Comparison of ENCODE assay signal across 21 cellular contexts in genomic region chr2:158411748-158412147, GRCh38. TPM values are rescaled to one million over a fixed set of nuclear protein-coding genes. Genes with fewer than 3 reads are reported as not detected.
"Had no signal": no experiment of that assay in that cellular context is flagged by ENCODE, and none has a peak within 500 bp of the region (broad histone marks: within the 10 kb centered on the region; RNA-seq: fewer than 3 reads in every experiment).

No MANE protein-coding gene starts in this region.

- H3K4me1 ChIP-seq: heart right ventricle, lower lobe of right lung, vagina had no signal

- H3K36me3 ChIP-seq: heart right ventricle, lower lobe of right lung, vagina, WERI-Rb-1 had no signal

- H3K27ac Mint-ChIP-seq: activated naive CD8-positive, alpha-beta T cell treated with anti-CD3 and anti-CD28 coated beads for 36 hours; natural killer cell treated with Interleukin-12 subunit alpha and Interleukin-12 subunit beta and Interleukin-15 and Interleukin-18, amount 100 ng/mL, for 72 hours; stimulated activated naive B cell treated with anti-CD40 and anti-IgM and Interleukin-4, amounts not matched to agents 10 μg/mL and 1 μg/mL and 100 μg/mL, for 72 hours; type B pancreatic cell had no signal

- DNase-seq: activated CD4-positive, alpha-beta T cell treated with anti-CD3 and anti-CD28 coated beads for 1 hour; activated naive CD4-positive, alpha-beta T cell; activated naive CD8-positive, alpha-beta T cell treated with anti-CD3 and anti-CD28 coated beads for 36 hours; activated T-cell treated with anti-CD3 and anti-CD28 coated beads, Interleukin-2, amount 50 U/mL, for 1 hour; cerebellar nuclear complex; cortex of kidney; heart right ventricle; kidney; lower lobe of right lung; midbrain; stimulated activated CD4-positive, alpha-beta T cell treated with anti-CD3 and anti-CD28 coated beads, Interleukin-2, amount 100 ng/mL, for 48 hours; stimulated activated CD8-positive, alpha-beta memory T cell treated with anti-CD3 and anti-CD28 coated beads, Interleukin-4, amount 100 ng/mL, for 48 hours; stimulated activated naive B cell treated with anti-CD40 and anti-IgM and Interleukin-4, amounts not matched to agents 10 μg/mL and 1 μg/mL and 100 μg/mL, for 72 hours; T-helper 1 cell; WERI-Rb-1 had no signal

- H3K27me3 ChIP-seq: heart right ventricle, vagina had no signal

- H3K27ac ChIP-seq: epithelial cell of prostate, heart right ventricle, lower lobe of right lung, vagina, WERI-Rb-1 had no signal

- H3K9me3 ChIP-seq: vagina had no signal

- ATAC-seq: heart right ventricle; left lobe of liver; sciatic nerve; stimulated activated naive B cell treated with anti-CD40 and anti-IgM and Interleukin-4, amounts not matched to agents 10 μg/mL and 1 μg/mL and 100 μg/mL, for 72 hours had no signal

- H3K4me3 Mint-ChIP-seq: activated naive CD8-positive, alpha-beta T cell treated with anti-CD3 and anti-CD28 coated beads for 36 hours; natural killer cell treated with Interleukin-12 subunit alpha and Interleukin-12 subunit beta and Interleukin-15 and Interleukin-18, amount 100 ng/mL, for 72 hours; stimulated activated naive B cell treated with anti-CD40 and anti-IgM and Interleukin-4, amounts not matched to agents 10 μg/mL and 1 μg/mL and 100 μg/mL, for 72 hours; type B pancreatic cell had no signal

- H3K27me3 Mint-ChIP-seq: type B pancreatic cell had no signal

- H3K4me1 Mint-ChIP-seq: activated naive CD8-positive, alpha-beta T cell treated with anti-CD3 and anti-CD28 coated beads for 36 hours; stimulated activated naive B cell treated with anti-CD40 and anti-IgM and Interleukin-4, amounts not matched to agents 10 μg/mL and 1 μg/mL and 100 μg/mL, for 72 hours had no signal

- H3K4me3 ChIP-seq: heart right ventricle, lower lobe of right lung, vagina had no signal

RNA-seq across cellular contexts. Expression of gene CCDC148, which starts 44.8 kb away (rescaled TPM):
- total RNA-seq: activated naive CD8-positive, alpha-beta T cell treated with anti-CD3 and anti-CD28 coated beads for 36 hours; natural killer cell treated with Interleukin-12 subunit alpha and Interleukin-12 subunit beta and Interleukin-15 and Interleukin-18, amount 100 ng/mL, for 72 hours; vagina had no signal
